Comparison of ENCODE assay signal across 17 cellular contexts in genomic region chr6:90442366-90442765, GRCh38.
A peak's percentile ranks its signal among the peaks of the same experiment; 100 is the strongest.
DNase-seq lines count a peak whose midpoint lies in the region; ATAC-seq, FAIRE-seq and TF ChIP-seq lines count a peak whose summit lies in the region.
"Had no signal": no experiment of that assay in that cellular context is flagged by ENCODE, and none has a peak within 500 bp of the region (broad histone marks: within the 10 kb centered on the region; RNA-seq: fewer than 3 reads in every experiment).

No MANE protein-coding gene starts in this region.

- no peak overlapping the region for H3K4me2 ChIP-seq in astrocyte (ENCODE audit: low read length)
- H3K4me2 ChIP-seq: BLaER1 had no signal

- H3K9me3 ChIP-seq in astrocyte (ENCODE audit: insufficient read depth, low read depth, low read length) = no peaks in the 10 kb centered on the region
- H3K9me3 ChIP-seq: BLaER1 had no signal

- no peaks in the 10 kb centered on the region for H3K9me3 Mint-ChIP-seq in astrocyte (ENCODE audit: unreplicated experiment)
- no peaks in the 10 kb centered on the region for H3K9me3 Mint-ChIP-seq in stimulated activated effector memory CD8-positive, alpha-beta T cell treated with anti-CD3 and anti-CD28 coated beads, Interleukin-12 subunit alpha, Interleukin-12 subunit beta, amount 100 ng/mL, for 72 hours
- H3K9me3 Mint-ChIP-seq in type B pancreatic cell = no peaks in the 10 kb centered on the region
- H3K9me3 Mint-ChIP-seq: CD8-positive, alpha-beta T cell had no signal

- no peak overlapping the region for H3K9ac ChIP-seq in astrocyte (ENCODE audit: low read length)
- H3K9ac ChIP-seq: BLaER1 had no signal

- H3K79me2 ChIP-seq in astrocyte (ENCODE audit: insufficient read depth, low read length) = no peaks in the 10 kb centered on the region

- H2AFZ ChIP-seq in astrocyte (ENCODE audit: low read depth, low read length) = no peak overlapping the region

- no peaks in the 10 kb centered on the region for H3K36me3 ChIP-seq in astrocyte (ENCODE audit: insufficient read depth, low read length)
- H3K36me3 ChIP-seq: BLaER1 had no signal

- H3K4me1 Mint-ChIP-seq in astrocyte (ENCODE audit: low read depth, unreplicated experiment) (no peaks in the 10 kb centered on the region), type B pancreatic cell (ENCODE audit: unreplicated experiment) (peaks cover 14% of the 10 kb centered on the region)
- peaks cover 36% of the 10 kb centered on the region for H3K4me1 Mint-ChIP-seq in stimulated activated effector memory CD8-positive, alpha-beta T cell treated with anti-CD3 and anti-CD28 coated beads, Interleukin-12 subunit alpha, Interleukin-12 subunit beta, amount 100 ng/mL, for 72 hours

- no peak overlapping the region for H3K27ac Mint-ChIP-seq in astrocyte (ENCODE audit: unreplicated experiment)
- H3K27ac Mint-ChIP-seq in stimulated activated effector memory CD8-positive, alpha-beta T cell treated with anti-CD3 and anti-CD28 coated beads, Interleukin-12 subunit alpha, Interleukin-12 subunit beta, amount 100 ng/mL, for 72 hours = no peak overlapping the region
- H3K27ac Mint-ChIP-seq in type B pancreatic cell = no peak overlapping the region
- H3K27ac Mint-ChIP-seq: CD8-positive, alpha-beta T cell had no signal

- no peaks in the 10 kb centered on the region for H3K4me1 ChIP-seq in astrocyte (ENCODE audit: insufficient read depth, low read length)

- H3K4me3 ChIP-seq in astrocyte (ENCODE audit: insufficient read depth, low read depth, low read length) = no peak overlapping the region
- no peak overlapping the region for H3K4me3 ChIP-seq in fibroblast of pulmonary artery (replicated peaks; ENCODE audit: low read depth, low read length)
- H3K4me3 ChIP-seq: BLaER1 had no signal

- DNase-seq in SKM-1 treated with dmso at 0.1 percent for 144 hours (lab: John Stamatoyannopoulos, UW; ENCODE audit: unreplicated experiment) = peak; percentile 27
- DNase-seq in SKM-1 (lab: John Stamatoyannopoulos, UW; ENCODE audit: unreplicated experiment) = no peak
- peak; percentile 42 for DNase-seq in astrocyte (ENCODE audit: low read depth)
- peak; percentile 7 for DNase-seq in fibroblast of pulmonary artery (ENCODE audit: low read depth)
- no peak for DNase-seq in HK-2 (ENCODE audit: unreplicated experiment)
- DNase-seq in stimulated activated effector memory CD8-positive, alpha-beta T cell treated with anti-CD3 and anti-CD28 coated beads, Interleukin-12 subunit alpha, Interleukin-12 subunit beta, amount 100 ng/mL, for 72 hours (ENCODE audit: low spot score in 2 of 2) = no peak
- no peak for DNase-seq in left lobe of liver (ENCODE audit: low spot score)
- DNase-seq in type B pancreatic cell (ENCODE audit: extremely low spot score, unreplicated experiment) = no peak
- DNase-seq: 8988T; CD8-positive, alpha-beta T cell; DMS79; HCEC 1CT; KG1; NCI-H1092; NCI-H146 had no signal

- no peak overlapping the region for H3K27ac ChIP-seq in astrocyte (ENCODE audit: low read depth, low read length)
- H3K27ac ChIP-seq: BLaER1 had no signal

- TF ChIP-seq CTCF in astrocyte (IDR thresholded peaks at IDR 0.05; ENCODE audit: insufficient read depth, low read depth, low read length) = no peak
- TF ChIP-seq CTCF in fibroblast of pulmonary artery (IDR thresholded peaks at IDR 0.05; ENCODE audit: low read length, missing control alignments) = no peak
- no peak for TF ChIP-seq CTCF in type B pancreatic cell (conservative IDR thresholded peaks at IDR 0.05)

- H3K36me3 Mint-ChIP-seq in astrocyte (ENCODE audit: low read depth, unreplicated experiment) (no peaks in the 10 kb centered on the region), type B pancreatic cell (no peaks in the 10 kb centered on the region)
- H3K36me3 Mint-ChIP-seq in stimulated activated effector memory CD8-positive, alpha-beta T cell treated with anti-CD3 and anti-CD28 coated beads, Interleukin-12 subunit alpha, Interleukin-12 subunit beta, amount 100 ng/mL, for 72 hours = no peaks in the 10 kb centered on the region
- H3K36me3 Mint-ChIP-seq: CD8-positive, alpha-beta T cell had no signal

- no peak for FAIRE-seq in astrocyte (lab: Jason Lieb, UNC)

- no peak for ATAC-seq in stimulated activated effector memory CD8-positive, alpha-beta T cell treated with anti-CD3 and anti-CD28 coated beads, Interleukin-12 subunit alpha, Interleukin-12 subunit beta, amount 100 ng/mL, for 72 hours
- no peak for ATAC-seq in left lobe of liver
- ATAC-seq: CD8-positive, alpha-beta T cell; Panc1 had no signal

- H3K27me3 Mint-ChIP-seq in astrocyte (ENCODE audit: low read depth, unreplicated experiment) (peaks cover 7% of the 10 kb centered on the region), type B pancreatic cell (peaks cover 3% of the 10 kb centered on the region)

- H3K4me3 Mint-ChIP-seq in astrocyte (ENCODE audit: unreplicated experiment) = no peak overlapping the region
- no peak overlapping the region for H3K4me3 Mint-ChIP-seq in stimulated activated effector memory CD8-positive, alpha-beta T cell treated with anti-CD3 and anti-CD28 coated beads, Interleukin-12 subunit alpha, Interleukin-12 subunit beta, amount 100 ng/mL, for 72 hours
- no peak overlapping the region for H3K4me3 Mint-ChIP-seq in type B pancreatic cell
- H3K4me3 Mint-ChIP-seq: CD8-positive, alpha-beta T cell had no signal

- H4K20me1 ChIP-seq in astrocyte (ENCODE audit: insufficient read depth, low read length) = no peaks in the 10 kb centered on the region
- H4K20me1 ChIP-seq: BLaER1 had no signal

- peaks cover 12% of the 10 kb centered on the region for H3K27me3 ChIP-seq in astrocyte (ENCODE audit: insufficient read depth, low read length)
- H3K27me3 ChIP-seq: BLaER1 had no signal

Comparison
In these comparisons a context has a peak if more than half of its experiments do, and no peak if none do; other contexts are left out.
1. DNase-seq: peak in SKM-1 treated with dmso at 0.1 percent for 144 hours (single experiment), astrocyte (single experiment) and fibroblast of pulmonary artery (single experiment); none in SKM-1 (single experiment), HK-2 (single experiment), stimulated activated effector memory CD8-positive, alpha-beta T cell treated with anti-CD3 and anti-CD28 coated beads, Interleukin-12 subunit alpha, Interleukin-12 subunit beta, amount 100 ng/mL, for 72 hours (0 of 2), left lobe of liver (single experiment) and type B pancreatic cell (single experiment).